ENCODE assay signal across 9 cellular contexts in the genomic region with DNA sequence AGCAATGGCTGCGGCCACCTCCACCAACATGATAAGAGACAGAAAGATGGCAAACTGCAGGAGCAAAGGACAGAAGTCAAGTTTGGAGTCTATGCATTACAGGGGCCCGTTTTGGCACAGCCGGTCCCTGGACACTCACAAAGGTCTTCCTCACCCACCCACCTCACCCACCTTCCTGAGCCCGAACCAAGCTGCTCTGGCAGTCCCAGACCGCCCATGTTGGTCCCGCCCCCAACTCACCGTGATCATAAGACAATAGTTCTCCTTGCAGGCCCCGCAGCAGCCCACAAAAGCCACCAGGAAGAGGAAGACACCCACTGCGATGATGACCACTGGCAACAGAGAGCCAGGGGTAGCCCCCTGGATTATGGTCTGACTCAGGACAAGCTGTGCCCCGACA. TPM values are rescaled to one million over a fixed set of nuclear protein-coding genes. Genes with fewer than 3 reads are reported as not detected.
DNase-seq lines count a peak whose midpoint lies in the region; ATAC-seq and TF ChIP-seq lines count a peak whose summit lies in the region.
"Had no signal": no experiment of that assay in that cellular context is flagged by ENCODE, and none has a peak within 500 bp of the region (broad histone marks: within the 10 kb centered on the region; RNA-seq: fewer than 3 reads in every experiment).

No MANE protein-coding gene starts in this region.

- H3K27ac ChIP-seq in brain microvascular endothelial cell (no peak overlapping the region), lung (ENCODE audit: low read depth in 1 of 2, low read length in 1 of 2) (peak overlapping the region; percentile 98), thoracic aorta (peak overlapping the region; percentile 98 to 100)

- in situ Hi-C loops in brain microvascular endothelial cell (cut with HindIII; ENCODE audit: low pct_ligation_motif_present, low sequenced_read_pairs): no loop called here

- peak overlapping the region; percentile 69 for H3K4me3 Mint-ChIP-seq in activated CD4-positive, alpha-beta T cell treated with anti-CD3 and anti-CD28 coated beads, Interleukin-2, amount 10 ng/mL, durations not matched to agents 7 days and 5 days

- CTCF ChIA-PET in activated CD4-positive, alpha-beta T cell treated with anti-CD3 and anti-CD28 coated beads, Interleukin-2, amount 10 ng/mL, durations not matched to agents 7 days and 5 days (lab: Charles Lee): interaction anchor here (1.5 kb wide), 2 partner anchors 12 to 91 kb away, joined by 3 to 4 read pairs; partner anchors contain the start of gene ORMDL2

- WGBS in lung, 2 donors: 49% methylated on average over 10 of the region's 10 CpGs

- H3K27ac Mint-ChIP-seq in activated CD4-positive, alpha-beta T cell treated with anti-CD3 and anti-CD28 coated beads, Interleukin-2, amount 10 ng/mL, durations not matched to agents 7 days and 5 days: peak overlapping the region; percentile 72

- H3K27me3 ChIP-seq in brain microvascular endothelial cell (replicated peaks) (no peaks in the 10 kb centered on the region), lung (ENCODE audit: control insufficient read depth, insufficient read depth) (no peaks in the 10 kb centered on the region), thoracic aorta (replicated peaks; ENCODE audit: insufficient read depth) (no peaks in the 10 kb centered on the region)

- ATAC-seq in lung (ENCODE audit: insufficient read depth, low FRiP score): no peak
- no peak for ATAC-seq in thoracic aorta (ENCODE audit: insufficient number of reproducible peaks, low FRiP score, low read depth)
- ATAC-seq in HG03175 (IDR thresholded peaks at IDR 0.05; ENCODE audit: unreplicated experiment): no peak

- peaks cover 42% of the 10 kb centered on the region for H3K4me1 Mint-ChIP-seq in activated CD4-positive, alpha-beta T cell treated with anti-CD3 and anti-CD28 coated beads, Interleukin-2, amount 10 ng/mL, durations not matched to agents 7 days and 5 days

- H3K36me3 Mint-ChIP-seq in activated CD4-positive, alpha-beta T cell treated with anti-CD3 and anti-CD28 coated beads, Interleukin-2, amount 10 ng/mL, durations not matched to agents 7 days and 5 days (ENCODE audit: low read depth): peaks cover 19% of the 10 kb centered on the region

- H3K9me3 ChIP-seq in lung (ENCODE audit: control insufficient read depth in 2 of 2, insufficient read depth in 1 of 2, low read length in 1 of 2) (no peaks in the 10 kb centered on the region), thoracic aorta (no peaks in the 10 kb centered on the region)

- DNase-seq in activated CD4-positive, alpha-beta T cell treated with anti-CD3 and anti-CD28 coated beads, Interleukin-2, amount 10 ng/mL, durations not matched to agents 7 days and 5 days: no peak
- DNase-seq in activated CD4-positive, alpha-beta T cell treated with anti-CD3 and anti-CD28 coated beads, Interleukin-2, amount 50 U/mL, for 4 hours: no peak
- DNase-seq in brain microvascular endothelial cell (no peak), lung (ENCODE audit: low spot score) (no peak), thoracic aorta (ENCODE audit: low spot score) (no peak), NCI-H524 treated with DMSO at 0.1 percent for 48 hours (lab: John Stamatoyannopoulos, UW) (no peak)
- no peak for DNase-seq in stimulated activated CD4-positive, alpha-beta T cell treated with anti-CD3 and anti-CD28 coated beads, Interleukin-4, amount 100 ng/mL, for 24 hours
- DNase-seq: SHP77 treated with DMSO at 0.1 percent for 48 hours had no signal

- H3K4me1 ChIP-seq in lung (ENCODE audit: control insufficient read depth in 2 of 2, insufficient read depth in 2 of 2, low read length in 2 of 2) (peaks cover 0 to 11% of the 10 kb centered on the region in 2 donors), thoracic aorta (ENCODE audit: control insufficient read depth in 1 of 2, low read depth in 2 of 2) (peaks cover 23 to 73% of the 10 kb centered on the region in 2 donors)

- H3K4me3 ChIP-seq in brain microvascular endothelial cell (ENCODE audit: low read depth, low read length): peak overlapping the region; percentile 94
- H3K4me3 ChIP-seq in lung: peak overlapping the region; percentile 42
- peak overlapping the region; percentile 95 for H3K4me3 ChIP-seq in thoracic aorta

- no peaks in the 10 kb centered on the region for H3K27me3 Mint-ChIP-seq in activated CD4-positive, alpha-beta T cell treated with anti-CD3 and anti-CD28 coated beads, Interleukin-2, amount 10 ng/mL, durations not matched to agents 7 days and 5 days

- H3K36me3 ChIP-seq in brain microvascular endothelial cell (replicated peaks): peaks cover 46% of the 10 kb centered on the region
- H3K36me3 ChIP-seq in lung (ENCODE audit: control insufficient read depth in 2 of 2, insufficient read depth in 2 of 2, low read length in 2 of 2): peaks cover 5 to 35% of the 10 kb centered on the region in 2 donors
- peaks cover 21% of the 10 kb centered on the region for H3K36me3 ChIP-seq in thoracic aorta

- H3K9me3 Mint-ChIP-seq in activated CD4-positive, alpha-beta T cell treated with anti-CD3 and anti-CD28 coated beads, Interleukin-2, amount 10 ng/mL, durations not matched to agents 7 days and 5 days: no peaks in the 10 kb centered on the region

- POLR2A ChIA-PET in activated CD4-positive, alpha-beta T cell treated with anti-CD3 and anti-CD28 coated beads, Interleukin-2, amount 10 ng/mL, durations not matched to agents 7 days and 5 days (lab: Charles Lee): no interaction called here

- TF ChIP-seq CTCF in brain microvascular endothelial cell (IDR thresholded peaks at IDR 0.05; ENCODE audit: low read depth, low read length, missing control alignments) (no peak), lung (IDR thresholded peaks at IDR 0.05; ENCODE audit: control extremely low read depth, extremely low read depth) (no peak), thoracic aorta (IDR thresholded peaks at IDR 0.05) (no peak)

RNA-seq across cellular contexts. Expression of gene CD63, which starts 1.9 kb away (rescaled TPM):
- total RNA-seq in activated CD4-positive, alpha-beta T cell treated with anti-CD3 and anti-CD28 coated beads, Interleukin-2, amount 10 ng/mL, durations not matched to agents 7 days and 5 days: 100 to 1,000 TPM; 108 to 116 TPM
- 1,000 to 10,000 TPM in 1 of 2 donors, 100 to 1,000 TPM in 1; 516 to 1,425 TPM for total RNA-seq in lung
- 1,000 to 10,000 TPM; 1,829 to 2,824 TPM for polyA plus RNA-seq in lung
- total RNA-seq in thoracic aorta: 100 to 1,000 TPM; 615 to 776 TPM

RNA-seq across cellular contexts. Expression of gene RDH5, which starts 6.7 kb away (rescaled TPM):
- 10 to 100 TPM; 23.3 to 25.8 TPM for total RNA-seq in activated CD4-positive, alpha-beta T cell treated with anti-CD3 and anti-CD28 coated beads, Interleukin-2, amount 10 ng/mL, durations not matched to agents 7 days and 5 days
- 1 to 10 TPM; 4.4 to 5.4 TPM for total RNA-seq in lung
- polyA plus RNA-seq in lung: 1 to 10 TPM; 3.1 to 3.4 TPM
- 10 to 100 TPM; 24.4 to 29.5 TPM for total RNA-seq in thoracic aorta

RNA-seq across cellular contexts. Expression of gene BLOC1S1, which starts 11.1 kb away (rescaled TPM):
- 100 to 1,000 TPM; 164 to 181 TPM for total RNA-seq in activated CD4-positive, alpha-beta T cell treated with anti-CD3 and anti-CD28 coated beads, Interleukin-2, amount 10 ng/mL, durations not matched to agents 7 days and 5 days
- total RNA-seq in lung (100 to 1,000 TPM in 1 of 2 donors, 10 to 100 TPM in 1; 53.9 to 132 TPM), thoracic aorta (100 to 1,000 TPM; 113 to 117 TPM)
- polyA plus RNA-seq in lung: 100 to 1,000 TPM; 351 to 374 TPM

RNA-seq across cellular contexts. Expression of gene GDF11, which starts 16.0 kb away (rescaled TPM):
- 10 to 100 TPM in 1 of 2 experiments, 1 to 10 TPM in 1; 9.7 to 10.4 TPM for total RNA-seq in activated CD4-positive, alpha-beta T cell treated with anti-CD3 and anti-CD28 coated beads, Interleukin-2, amount 10 ng/mL, durations not matched to agents 7 days and 5 days
- total RNA-seq in lung (1 to 10 TPM; 2.8 to 8.3 TPM), thoracic aorta (1 to 10 TPM; 3.0 to 9.7 TPM)
- 1 to 10 TPM in 1 of 2 donors, under 1 TPM in 1; 0.93 to 3.5 TPM for polyA plus RNA-seq in lung

RNA-seq across cellular contexts. Expression of gene ITGA7, which starts 19.2 kb away (rescaled TPM):
- 1 to 10 TPM; 3.1 TPM for total RNA-seq in activated CD4-positive, alpha-beta T cell treated with anti-CD3 and anti-CD28 coated beads, Interleukin-2, amount 10 ng/mL, durations not matched to agents 7 days and 5 days
- 10 to 100 TPM; 13.5 to 28.4 TPM for total RNA-seq in lung
- polyA plus RNA-seq in lung: 10 to 100 TPM in 1 of 2 donors, 1 to 10 TPM in 1; 8.2 to 22.0 TPM
- total RNA-seq in thoracic aorta: 100 to 1,000 TPM; 285 to 317 TPM

Comparison
In these comparisons a context has a peak if more than half of its experiments do, and no peak if none do; other contexts are left out.
1. H3K4me3 ChIP-seq: peak in every context shown above with its lines; median percentile 95 in thoracic aorta; 94 in brain microvascular endothelial cell; 42 in lung.
2. RNA of gene CD63, which starts 1.9 kb away (total RNA-seq): 516 to 1,425 TPM in lung and 615 to 776 TPM in thoracic aorta; 108 to 116 TPM in activated CD4-positive, alpha-beta T cell treated with anti-CD3 and anti-CD28 coated beads, Interleukin-2, amount 10 ng/mL, durations not matched to agents 7 days and 5 days; every median in the first group is over 4 times any median in the second.